Comparison of ENCODE assay signal across 26 cellular contexts in genomic region chr6:82614518-82614917, GRCh38.
"Had no signal": no experiment of that assay in that cellular context is flagged by ENCODE, and none has a peak within 500 bp of the region (broad histone marks: within the 10 kb centered on the region; RNA-seq: fewer than 3 reads in every experiment).

No MANE protein-coding gene starts in this region.

- H3K4me1 Mint-ChIP-seq: activated CD4-positive, alpha-beta memory T cell treated with anti-CD3 and anti-CD28 coated beads, Interleukin-2, amount 10 ng/mL, durations not matched to agents 7 days and 5 days; activated naive CD8-positive, alpha-beta T cell treated with anti-CD3 and anti-CD28 coated beads, Interleukin-2, amount 10 ng/mL, durations not matched to agents 7 days and 5 days; central memory CD8-positive, alpha-beta T cell; T-helper 17 cell had no signal

- H3K27me3 ChIP-seq: breast epithelium, Peyer's patch, SJSA1 had no signal

- H3K9me3 ChIP-seq: breast epithelium, Peyer's patch, SJSA1 had no signal

- H3K27ac Mint-ChIP-seq: activated CD4-positive, alpha-beta memory T cell treated with anti-CD3 and anti-CD28 coated beads, Interleukin-2, amount 10 ng/mL, durations not matched to agents 7 days and 5 days; activated naive CD8-positive, alpha-beta T cell treated with anti-CD3 and anti-CD28 coated beads, Interleukin-2, amount 10 ng/mL, durations not matched to agents 7 days and 5 days; activated T-cell treated with anti-CD3 and anti-CD28 coated beads, Interleukin-2, amount 50 U/mL, for 72 hours; T-helper 17 cell had no signal

- H3K9me3 Mint-ChIP-seq: activated CD4-positive, alpha-beta memory T cell treated with anti-CD3 and anti-CD28 coated beads, Interleukin-2, amount 10 ng/mL, durations not matched to agents 7 days and 5 days; activated naive CD8-positive, alpha-beta T cell treated with anti-CD3 and anti-CD28 coated beads, Interleukin-2, amount 10 ng/mL, durations not matched to agents 7 days and 5 days; activated T-cell treated with anti-CD3 and anti-CD28 coated beads, Interleukin-2, amount 50 U/mL, for 72 hours; central memory CD8-positive, alpha-beta T cell had no signal

- H3K36me3 Mint-ChIP-seq: activated naive CD8-positive, alpha-beta T cell treated with anti-CD3 and anti-CD28 coated beads, Interleukin-2, amount 10 ng/mL, durations not matched to agents 7 days and 5 days had no signal

- H3K36me3 ChIP-seq: breast epithelium, Peyer's patch, SJSA1 had no signal

- H3K4me3 Mint-ChIP-seq: activated CD4-positive, alpha-beta memory T cell treated with anti-CD3 and anti-CD28 coated beads, Interleukin-2, amount 10 ng/mL, durations not matched to agents 7 days and 5 days; activated naive CD8-positive, alpha-beta T cell treated with anti-CD3 and anti-CD28 coated beads, Interleukin-2, amount 10 ng/mL, durations not matched to agents 7 days and 5 days; activated T-cell treated with anti-CD3 and anti-CD28 coated beads, Interleukin-2, amount 50 U/mL, for 72 hours; central memory CD8-positive, alpha-beta T cell; T-helper 17 cell had no signal

- H3K27ac ChIP-seq: breast epithelium, Peyer's patch, RWPE1, SJSA1, VCaP had no signal

- DNase-seq: activated CD4-positive, alpha-beta memory T cell treated with anti-CD3 and anti-CD28 coated beads, Interleukin-2, amount 10 ng/mL, durations not matched to agents 7 days and 5 days; activated CD4-positive, alpha-beta T cell treated with anti-CD3 and anti-CD28 coated beads, Interleukin-2, amount 50 U/mL, for 1 hour; activated CD4-positive, CD25-positive, alpha-beta regulatory T cell; activated CD8-positive, alpha-beta memory T cell treated with anti-CD3 and anti-CD28 coated beads, Interleukin-2, amount 50 U/mL, for 4 hours; activated naive CD4-positive, alpha-beta T cell treated with anti-CD3 and anti-CD28 coated beads, Interleukin-2, amount 50 U/mL, for 16 hours; activated naive CD8-positive, alpha-beta T cell treated with anti-CD3 and anti-CD28 coated beads, Interleukin-2, amount 10 ng/mL, durations not matched to agents 7 days and 5 days; activated T-cell treated with anti-CD3 and anti-CD28 coated beads, Interleukin-2, amount 50 U/mL, for 72 hours; aorta; Karpas-422; NCI-H1092; NCI-H1436; NCI-H1694 treated with DMSO at 0.1 percent for 48 hours; NCI-H2029 treated with DMSO at 0.1 percent for 48 hours; NCI-H345; NCI-H510A treated with DMSO at 0.1 percent for 48 hours; NCI-H69; NK-92 treated with Interleukin-12 subunit alpha and Interleukin-12 subunit beta, amount 100 ng/mL, for 24 hours; Peyer's patch; Right ventricle myocardium superior; T-helper 17 cell; T-helper 9 cell had no signal

- H3K4me3 ChIP-seq: breast epithelium, Peyer's patch, SJSA1 had no signal

- H3K4me1 ChIP-seq: breast epithelium, Peyer's patch, SJSA1 had no signal

- H3K27me3 Mint-ChIP-seq: activated CD4-positive, alpha-beta memory T cell treated with anti-CD3 and anti-CD28 coated beads, Interleukin-2, amount 10 ng/mL, durations not matched to agents 7 days and 5 days; activated naive CD8-positive, alpha-beta T cell treated with anti-CD3 and anti-CD28 coated beads, Interleukin-2, amount 10 ng/mL, durations not matched to agents 7 days and 5 days; central memory CD8-positive, alpha-beta T cell had no signal
